ENCODE assay signal across 9 cellular contexts in genomic region chr13:42110410-42111155, GRCh38.
A peak's percentile ranks its signal among the peaks of the same experiment; 100 is the strongest.
DNase-seq lines count a peak whose midpoint lies in the region; ATAC-seq and TF ChIP-seq lines count a peak whose summit lies in the region.
"Had no signal": no experiment of that assay in that cellular context is flagged by ENCODE, and none has a peak within 500 bp of the region (broad histone marks: within the 10 kb centered on the region; RNA-seq: fewer than 3 reads in every experiment).

No MANE protein-coding gene starts in this region.

- intact Hi-C loops in CD8-positive, alpha-beta T cell (cut with DNase I, micrococcal nuclease): loop anchor here (1.0 to 10.0 kb wide), 9 partner anchors 70 to 1056 kb away; no protein-coding TSS in a partner anchor
- intact Hi-C loops in activated T-helper 2 cell treated with anti-CD3 and anti-CD28 coated beads, Interferon-gamma antibody, Interleukin-2, Interleukin-4, amounts not matched to agents 10 μg/mL and 5 μg/mL and 100 μg/mL, durations not matched to agents 14 hours and 24 hours and 36 hours (cut with micrococcal nuclease): loop anchor here (1.0 to 10.0 kb wide), 4 partner anchors 146 to 758 kb away; partner anchors contain the start of gene VWA8

- peak; percentile 77 for TF ChIP-seq CTCF in CD8-positive, alpha-beta T cell (IDR thresholded peaks at IDR 0.05)
- TF ChIP-seq CTCF in GM20000 (IDR thresholded peaks at IDR 0.05; ENCODE audit: extremely low read depth, missing control alignments) (no peak), WI38 (IDR thresholded peaks at IDR 0.05; ENCODE audit: low read depth, low read length) (peak; percentile 40; the same call in 1 of the 2 replicates), fibroblast of pulmonary artery (IDR thresholded peaks at IDR 0.05; ENCODE audit: low read length, missing control alignments) (peak; percentile 69), osteocyte (IDR thresholded peaks at IDR 0.05) (peak; percentile 71)

- no peaks in the 10 kb centered on the region for H3K9me3 Mint-ChIP-seq in CD8-positive, alpha-beta T cell
- H3K9me3 Mint-ChIP-seq in osteocyte (ENCODE audit: unreplicated experiment): no peaks in the 10 kb centered on the region
- no peaks in the 10 kb centered on the region for H3K9me3 Mint-ChIP-seq in activated T-helper 2 cell treated with anti-CD3 and anti-CD28 coated beads, Interferon-gamma antibody, Interleukin-2, Interleukin-4, amounts not matched to agents 10 μg/mL and 5 μg/mL and 100 μg/mL, durations not matched to agents 14 hours and 24 hours and 36 hours
- H3K9me3 Mint-ChIP-seq: T-helper 1 cell treated with Interleukin-12 subunit alpha and Interleukin-12 subunit beta and Interleukin-4 antibody, amounts not matched to agents 30 μg/mL and 1 μg/mL, for 36 hours had no signal

- H3K27me3 ChIP-seq in CD8-positive, alpha-beta T cell (ENCODE audit: insufficient read depth, low read length): no peaks in the 10 kb centered on the region

- no peak overlapping the region for H3K4me3 ChIP-seq in CD8-positive, alpha-beta T cell (ENCODE audit: low read depth, low read length)
- H3K4me3 ChIP-seq in WI38 (ENCODE audit: low read depth, low read length): no peak overlapping the region
- H3K4me3 ChIP-seq in fibroblast of pulmonary artery (replicated peaks; ENCODE audit: low read depth, low read length): no peak overlapping the region

- no peaks in the 10 kb centered on the region for H3K27me3 Mint-ChIP-seq in CD8-positive, alpha-beta T cell (ENCODE audit: low read depth)
- no peaks in the 10 kb centered on the region for H3K27me3 Mint-ChIP-seq in osteocyte (ENCODE audit: unreplicated experiment)
- no peaks in the 10 kb centered on the region for H3K27me3 Mint-ChIP-seq in activated T-helper 2 cell treated with anti-CD3 and anti-CD28 coated beads, Interferon-gamma antibody, Interleukin-2, Interleukin-4, amounts not matched to agents 10 μg/mL and 5 μg/mL and 100 μg/mL, durations not matched to agents 14 hours and 24 hours and 36 hours (ENCODE audit: low read depth)

- CTCF ChIA-PET in CD8-positive, alpha-beta T cell (lab: Charles Lee): interaction anchor here (0.6 to 10.7 kb wide), 11 partner anchors 9 to 1062 kb away, joined by 3 to 103 read pairs (median 3); no protein-coding TSS in a partner anchor

- no peak overlapping the region for H3K27ac ChIP-seq in CD8-positive, alpha-beta T cell (ENCODE audit: low read depth, low read length)

- no peaks in the 10 kb centered on the region for H3K36me3 Mint-ChIP-seq in CD8-positive, alpha-beta T cell
- no peaks in the 10 kb centered on the region for H3K36me3 Mint-ChIP-seq in osteocyte (ENCODE audit: unreplicated experiment)
- no peaks in the 10 kb centered on the region for H3K36me3 Mint-ChIP-seq in activated T-helper 2 cell treated with anti-CD3 and anti-CD28 coated beads, Interferon-gamma antibody, Interleukin-2, Interleukin-4, amounts not matched to agents 10 μg/mL and 5 μg/mL and 100 μg/mL, durations not matched to agents 14 hours and 24 hours and 36 hours (ENCODE audit: low read depth)

- POLR2A ChIA-PET in CD8-positive, alpha-beta T cell (lab: Charles Lee): no interaction called here

- no peaks in the 10 kb centered on the region for H3K9me3 ChIP-seq in CD8-positive, alpha-beta T cell (ENCODE audit: low read length)

- no peaks in the 10 kb centered on the region for H3K4me1 ChIP-seq in CD8-positive, alpha-beta T cell (ENCODE audit: insufficient read depth, low read length)

- H3K4me3 Mint-ChIP-seq in CD8-positive, alpha-beta T cell: no peak overlapping the region
- H3K4me3 Mint-ChIP-seq in osteocyte (ENCODE audit: unreplicated experiment): no peak overlapping the region
- H3K4me3 Mint-ChIP-seq in activated T-helper 2 cell treated with anti-CD3 and anti-CD28 coated beads, Interferon-gamma antibody, Interleukin-2, Interleukin-4, amounts not matched to agents 10 μg/mL and 5 μg/mL and 100 μg/mL, durations not matched to agents 14 hours and 24 hours and 36 hours (ENCODE audit: low read depth): no peak overlapping the region
- H3K4me3 Mint-ChIP-seq: T-helper 1 cell treated with Interleukin-12 subunit alpha and Interleukin-12 subunit beta and Interleukin-4 antibody, amounts not matched to agents 30 μg/mL and 1 μg/mL, for 36 hours had no signal

- H3K27ac Mint-ChIP-seq in CD8-positive, alpha-beta T cell: no peak overlapping the region
- H3K27ac Mint-ChIP-seq in osteocyte (ENCODE audit: unreplicated experiment): no peak overlapping the region
- H3K27ac Mint-ChIP-seq in activated T-helper 2 cell treated with anti-CD3 and anti-CD28 coated beads, Interferon-gamma antibody, Interleukin-2, Interleukin-4, amounts not matched to agents 10 μg/mL and 5 μg/mL and 100 μg/mL, durations not matched to agents 14 hours and 24 hours and 36 hours: no peak overlapping the region
- H3K27ac Mint-ChIP-seq: T-helper 1 cell treated with Interleukin-12 subunit alpha and Interleukin-12 subunit beta and Interleukin-4 antibody, amounts not matched to agents 30 μg/mL and 1 μg/mL, for 36 hours had no signal

- H3K4me1 Mint-ChIP-seq in CD8-positive, alpha-beta T cell (ENCODE audit: low read depth): peaks cover 9% of the 10 kb centered on the region
- H3K4me1 Mint-ChIP-seq in osteocyte (ENCODE audit: unreplicated experiment): peaks cover 26% of the 10 kb centered on the region
- peaks cover 15% of the 10 kb centered on the region for H3K4me1 Mint-ChIP-seq in activated T-helper 2 cell treated with anti-CD3 and anti-CD28 coated beads, Interferon-gamma antibody, Interleukin-2, Interleukin-4, amounts not matched to agents 10 μg/mL and 5 μg/mL and 100 μg/mL, durations not matched to agents 14 hours and 24 hours and 36 hours (ENCODE audit: low read depth)

- DNase-seq in CD8-positive, alpha-beta T cell: peak in 4 of 7 experiments; percentile 13 to 51 (median 32)
- DNase-seq in GM20000 (ENCODE audit: low spot score) (peak; percentile 44), NCI-H2196 (lab: John Stamatoyannopoulos, UW; ENCODE audit: unreplicated experiment) (peak; percentile 22), fibroblast of pulmonary artery (ENCODE audit: low read depth) (peak; percentile 92), osteocyte (ENCODE audit: extremely low spot score, unreplicated experiment) (no peak)
- DNase-seq in activated T-helper 2 cell treated with anti-CD3 and anti-CD28 coated beads, Interferon-gamma antibody, Interleukin-2, Interleukin-4, amounts not matched to agents 10 μg/mL and 5 μg/mL and 100 μg/mL, durations not matched to agents 14 hours and 24 hours and 36 hours (ENCODE audit: low spot score): no peak

- ATAC-seq in CD8-positive, alpha-beta T cell: peak; percentile 81
- ATAC-seq in HG03097 (IDR thresholded peaks at IDR 0.05; ENCODE audit: low FRiP score, unreplicated experiment): no peak

- no peaks in the 10 kb centered on the region for H3K36me3 ChIP-seq in CD8-positive, alpha-beta T cell (ENCODE audit: insufficient read depth, low read length)

Comparison
In these comparisons a context has a peak if more than half of its experiments do, and no peak if none do; other contexts are left out.
1. DNase-seq: peak in CD8-positive, alpha-beta T cell (4 of 7), GM20000 (single experiment), NCI-H2196 (single experiment) and fibroblast of pulmonary artery (single experiment); none in osteocyte (single experiment) and activated T-helper 2 cell treated with anti-CD3 and anti-CD28 coated beads, Interferon-gamma antibody, Interleukin-2, Interleukin-4, amounts not matched to agents 10 μg/mL and 5 μg/mL and 100 μg/mL, durations not matched to agents 14 hours and 24 hours and 36 hours (single experiment).